8 cellular contexts compared by ENCODE assay signal in genomic region chr5:35229076-35230042, GRCh38. TPM values are rescaled to one million over a fixed set of nuclear protein-coding genes. Genes with fewer than 3 reads are reported as not detected.
A peak's percentile ranks its signal among the peaks of the same experiment; 100 is the strongest.
DNase-seq lines count a peak whose midpoint lies in the region; ATAC-seq and TF ChIP-seq lines count a peak whose summit lies in the region.

No MANE protein-coding gene starts in this region.

- no TSS peak for BruUV-seq in IMR-90 (replicated peaks; lab: Mats Ljungman, UMichigan)

- H2BK5ac ChIP-seq in IMR-90 (ENCODE audit: low read depth, low read length, poor library complexity, severe bottlenecking) = no peak overlapping the region

- no peaks in the 10 kb centered on the region for H3K79me1 ChIP-seq in IMR-90 (ENCODE audit: low read depth in 1 of 2, low read length in 2 of 2)

- H3K4me1 ChIP-seq in IMR-90 (ENCODE audit: control insufficient read depth, insufficient read depth, low read length) = no peaks in the 10 kb centered on the region; the same call in 1 of the 2 replicates
- peaks cover 8 to 13% of the 10 kb centered on the region in 2 donors for H3K4me1 ChIP-seq in left lung
- peaks cover 0 to 15% (median 6%) of the 10 kb centered on the region in 4 donors for H3K4me1 ChIP-seq in tibial nerve

- H3K27ac ChIP-seq in IMR-90 (ENCODE audit: insufficient read depth, low read length) (no peak overlapping the region), left lung (no peak overlapping the region), tibial nerve (peak overlapping the region in 2 of 4 donors; percentile 46 to 52)

- H3K56ac ChIP-seq in IMR-90 (ENCODE audit: extremely low read depth, insufficient read depth, low read length) = no peak overlapping the region

- H3K18ac ChIP-seq in IMR-90 (ENCODE audit: low read depth, low read length) = no peak overlapping the region

- H2AK5ac ChIP-seq in IMR-90 (ENCODE audit: low read depth, low read length) = no peak overlapping the region

- dilution Hi-C loops in IMR-90 (cut with HindIII; ENCODE audit: low sequenced_read_pairs, unreplicated experiment) = no loop called here

- H4K5ac ChIP-seq in IMR-90 (ENCODE audit: low read depth, low read length) = no peak overlapping the region

- H3K9me1 ChIP-seq in IMR-90 (ENCODE audit: insufficient read depth, low read length) = no peaks in the 10 kb centered on the region

- H3K4ac ChIP-seq in IMR-90 (ENCODE audit: low read depth, low read length) = no peak overlapping the region

- H3K4me2 ChIP-seq in IMR-90 (ENCODE audit: low read depth, low read length) = peak overlapping the region; percentile 71

- H3K27me3 ChIP-seq in IMR-90 (ENCODE audit: control insufficient read depth, insufficient read depth, low read length) (peaks cover 51% of the 10 kb centered on the region), left lung (peaks cover 16 to 41% of the 10 kb centered on the region in 2 donors), tibial nerve (no peaks in the 10 kb centered on the region)

- no peaks in the 10 kb centered on the region for H3K9me3 ChIP-seq in IMR-90 (ENCODE audit: control insufficient read depth, insufficient read depth, low read length)
- no peaks in the 10 kb centered on the region for H3K9me3 ChIP-seq in left lung
- no peaks in the 10 kb centered on the region for H3K9me3 ChIP-seq in tibial nerve

- no peak overlapping the region for H2AK9ac ChIP-seq in IMR-90 (replicated peaks; ENCODE audit: low read depth, low read length, poor library complexity)

- 8% methylated on average over 11 of the region's 30 CpGs; no CpG with 5 or more reads in 1 of the 2 experiments for WGBS in IMR-90 (ENCODE audit: extremely low coverage in 2 of 2, insufficient read length in 1 of 2), 2 experiments
- 8 to 9% methylated on average over 30 of the region's 30 CpGs for WGBS in tibial nerve, 2 donors

- no peak for TF ChIP-seq POLR2A in IMR-90 (IDR thresholded peaks at IDR 0.05; ENCODE audit: low read depth, low read length)
- no peak for TF ChIP-seq POLR2A in tibial nerve (IDR thresholded peaks at IDR 0.05)

- no peak overlapping the region for H3K14ac ChIP-seq in IMR-90 (replicated peaks; ENCODE audit: low read depth, low read length)

- in situ Hi-C loops in IMR-90 (cut with MboI; ENCODE audit: low sequenced_read_pairs) (no loop called here), astrocyte of the spinal cord (cut with HindIII; ENCODE audit: low sequenced_read_pairs) (no loop called here)

- ATAC-seq in GM21447 (IDR thresholded peaks at IDR 0.05; ENCODE audit: unreplicated experiment) = peak; percentile 63
- no peak for ATAC-seq in IMR-90 (ENCODE audit: low read depth)
- peak; percentile 92 for ATAC-seq in left lung

- TF ChIP-seq CTCF in GM12864 (IDR thresholded peaks at IDR 0.05; ENCODE audit: low read depth, low read length, missing control alignments) (peak; percentile 34), IMR-90 (conservative IDR thresholded peaks at IDR 0.05; ENCODE audit: low read depth, low read length) (no peak), astrocyte of the spinal cord (IDR thresholded peaks at IDR 0.05; ENCODE audit: low read depth, low read length) (no peak), left lung (IDR thresholded peaks at IDR 0.05) (peak in 1 of 2 donors; percentile 13), tibial nerve (IDR thresholded peaks at IDR 0.05) (no peak)

- no peaks in the 10 kb centered on the region for H3K36me3 ChIP-seq in IMR-90 (ENCODE audit: control insufficient read depth, insufficient read depth, low read length)
- H3K36me3 ChIP-seq in left lung = no peaks in the 10 kb centered on the region
- no peaks in the 10 kb centered on the region for H3K36me3 ChIP-seq in tibial nerve

- no peak overlapping the region for H4K8ac ChIP-seq in IMR-90 (ENCODE audit: low read depth in 2 of 2, low read length in 2 of 2)

- TF ChIP-seq EP300 in tibial nerve (IDR thresholded peaks at IDR 0.05) = no peak

- POLR2A ChIA-PET in IMR-90 (lab: Charles Lee; ENCODE audit: unreplicated experiment) = no interaction called here

- TF ChIP-seq RAD21 in IMR-90 (IDR thresholded peaks at IDR 0.05; ENCODE audit: low read length) = no peak

- CTCF ChIA-PET in IMR-90 (lab: Yijun Ruan, JAX) = no interaction called here

- H2BK15ac ChIP-seq in IMR-90 (ENCODE audit: low read depth, low read length) = no peak overlapping the region

- H2AFZ ChIP-seq in IMR-90 (replicated peaks; ENCODE audit: low read length, poor library complexity) = peak overlapping the region; percentile 79

- no peak overlapping the region for H2BK20ac ChIP-seq in IMR-90 (ENCODE audit: low read depth, low read length)

- no peak overlapping the region for H3K9ac ChIP-seq in IMR-90 (ENCODE audit: low read depth, low read length)

- no peak overlapping the region for H4K91ac ChIP-seq in IMR-90 (ENCODE audit: insufficient read depth, low read depth, low read length)

- DNase-seq in GM12864 (ENCODE audit: low read depth) (no peak), IMR-90 (no peak), astrocyte of the spinal cord (ENCODE audit: low read depth, low spot score) (no peak), left lung (peak; percentile 42 to 57), tibial nerve (ENCODE audit: low spot score in 2 of 2) (no peak), amniotic stem cell (lab: John Stamatoyannopoulos, UW) (no peak), NCI-H146 treated with DMSO at 0.1 percent for 48 hours (lab: John Stamatoyannopoulos, UW; ENCODE audit: unreplicated experiment) (no peak)

- H3K4me3 ChIP-seq in GM12864 (ENCODE audit: low read depth, low read length) = peak overlapping the region; percentile 1; the same call in 1 of the 2 replicates
- no peak overlapping the region for H3K4me3 ChIP-seq in IMR-90 (ENCODE audit: insufficient read depth, low read depth, low read length)
- H3K4me3 ChIP-seq in astrocyte of the spinal cord (ENCODE audit: low read depth, low read length) = peak overlapping the region; percentile 13
- H3K4me3 ChIP-seq in left lung = peak overlapping the region; percentile 26 to 41
- H3K4me3 ChIP-seq in tibial nerve = peak overlapping the region; percentile 16 to 65 (median 53)

- intact Hi-C loops in IMR-90 (cut with micrococcal nuclease) = no loop called here
- intact Hi-C loops in left lung (cut with DNase I) = no loop called here

- H3K23ac ChIP-seq in IMR-90 (ENCODE audit: low read depth, low read length) = no peak overlapping the region

- H2BK120ac ChIP-seq in IMR-90 (ENCODE audit: low read depth, low read length) = no peak overlapping the region

- H4K20me1 ChIP-seq in IMR-90 (ENCODE audit: insufficient read depth, low read length) = no peaks in the 10 kb centered on the region

TF ChIP-seq in IMR-90, 13 proteins besides CTCF, POLR2A, EP300 and RAD21:
- TF ChIP-seq ELK1 (IDR thresholded peaks at IDR 0.05; ENCODE audit: borderline replicate concordance, low read depth, low read length) (no peak), MAZ (IDR thresholded peaks at IDR 0.05; ENCODE audit: borderline replicate concordance, low read depth, low read length) (no peak), RFX5 (IDR thresholded peaks at IDR 0.05; ENCODE audit: low read depth, low read length) (no peak), CEBPB (IDR thresholded peaks at IDR 0.05; ENCODE audit: low read depth, low read length) (no peak), SMC3 (IDR thresholded peaks at IDR 0.05; ENCODE audit: low read depth, low read length) (no peak), BHLHE40 (IDR thresholded peaks at IDR 0.05; ENCODE audit: low read depth, low read length) (no peak), MAFK (IDR thresholded peaks at IDR 0.05; ENCODE audit: low read depth, low read length) (no peak), FOS (IDR thresholded peaks at IDR 0.05; ENCODE audit: low read depth, low read length) (no peak), CHD1 (IDR thresholded peaks at IDR 0.05; ENCODE audit: low read depth, low read length) (no peak)

RNA-seq across cellular contexts. Expression of gene PRLR, which starts 0.9 kb away (rescaled TPM):
- total RNA-seq in IMR-90 (2012; rRNA removed) (0.54 and 0.56 TPM in 2 replicates), left lung (1 to 10 TPM in 1 of 2 donors, under 1 TPM in 1; 0.84 to 2.4 TPM), tibial nerve (1 to 10 TPM in 3 of 4 donors, under 1 TPM in 1; 0.84 to 5.3 (median 4.0) TPM)
- 0.16 and 0.24 TPM in 2 replicates for polyA plus RNA-seq in IMR-90 (2012; rRNA removed)
- 0.04 and 0.13 TPM in 2 replicates for polyA plus RNA-seq in IMR-90 (2012; cell fraction: cytosol; rRNA removed)
- 0.12 and 0.25 TPM in 2 replicates for polyA plus RNA-seq in IMR-90 (2012; cell fraction: nucleus; rRNA removed; ENCODE audit: low replicate concordance)

Comparison
In these comparisons a context has a peak if more than half of its experiments do, and no peak if none do; other contexts are left out.
1. DNase-seq: peak in left lung (2 of 2); none in GM12864 (single experiment), IMR-90 (single experiment), astrocyte of the spinal cord (single experiment), tibial nerve (0 of 2), amniotic stem cell (single experiment) and NCI-H146 treated with DMSO at 0.1 percent for 48 hours (single experiment).